18 cellular contexts compared by ENCODE assay signal in genomic region chr1:14768589-14769304, GRCh38.
A peak's percentile ranks its signal among the peaks of the same experiment; 100 is the strongest.
DNase-seq lines count a peak whose midpoint lies in the region; ATAC-seq, FAIRE-seq and TF ChIP-seq lines count a peak whose summit lies in the region.
"Had no signal": no experiment of that assay in that cellular context is flagged by ENCODE, and none has a peak within 500 bp of the region (broad histone marks: within the 10 kb centered on the region; RNA-seq: fewer than 3 reads in every experiment).

No MANE protein-coding gene starts in this region.

- H3K4me1 Mint-ChIP-seq in endodermal cell (peaks cover 74% of the 10 kb centered on the region), WTC11 (peaks cover 64% of the 10 kb centered on the region)
- H3K4me1 Mint-ChIP-seq: B cell had no signal

- H3K36me3 Mint-ChIP-seq in endodermal cell (ENCODE audit: low read depth) = no peaks in the 10 kb centered on the region
- peaks cover 5% of the 10 kb centered on the region; the same call in 1 of the 2 replicates for H3K36me3 Mint-ChIP-seq in WTC11
- H3K36me3 Mint-ChIP-seq: CD8-positive, alpha-beta T cell had no signal

- H3K9me3 ChIP-seq in endodermal cell (ENCODE audit: control insufficient read depth, low read length) = no peaks in the 10 kb centered on the region
- H3K9me3 ChIP-seq in kidney (ENCODE audit: control insufficient read depth in 1 of 2, low read length in 2 of 2) = no peaks in the 10 kb centered on the region
- H3K9me3 ChIP-seq in suprapubic skin = no peaks in the 10 kb centered on the region
- H3K9me3 ChIP-seq: BLaER1 treated with 17β-estradiol and CSF1 and Interleukin-3, amounts not matched to agents 10 nM and 100 nM had no signal

- no peak for DNase-seq in endodermal cell
- DNase-seq in kidney = no peak
- peak; percentile 40 for DNase-seq in mucosa of gallbladder (ENCODE audit: low spot score)
- no peak for DNase-seq in suprapubic skin (ENCODE audit: low spot score in 2 of 2)
- DNase-seq in WTC11 (ENCODE audit: low spot score) = no peak
- no peak for DNase-seq in dorsolateral prefrontal cortex
- no peak for DNase-seq in T-helper 9 cell
- DNase-seq: Calu3; CD8-positive, alpha-beta T cell; DMS53; DND-41; EL; H9 had no signal

- CTCF ChIA-PET in WTC11 (lab: Charles Lee) = interaction anchor here (1.1 to 1.3 kb wide), 2 partner anchors 10 to 11 kb away, joined by 3 to 5 read pairs; no protein-coding TSS in a partner anchor

- H3K27ac Mint-ChIP-seq in endodermal cell = no peak overlapping the region
- no peak overlapping the region; the same call in 1 of the 2 replicates for H3K27ac Mint-ChIP-seq in WTC11
- H3K27ac Mint-ChIP-seq: B cell; CD8-positive, alpha-beta T cell; H9 had no signal

- peak; percentile 39 for FAIRE-seq in kidney (lab: Jason Lieb, UNC)
- FAIRE-seq: GM12878, H1, HepG2 had no signal

- H3K27me3 Mint-ChIP-seq in endodermal cell (ENCODE audit: insufficient read depth) = no peaks in the 10 kb centered on the region
- H3K27me3 Mint-ChIP-seq in WTC11 (ENCODE audit: low read depth) = 0 out of 2 replicates have a peak, but pooled peaks cover 2% of the 10 kb centered on the region

- intact Hi-C loops in kidney (cut with DNase I) (no loop called here), dorsolateral prefrontal cortex (cut with DNase I) (no loop called here)

- TF ChIP-seq CTCF in endodermal cell (conservative IDR thresholded peaks at IDR 0.05) (no peak), kidney (IDR thresholded peaks at IDR 0.05; ENCODE audit: borderline replicate concordance, extremely low read depth, insufficient read depth) (no peak), suprapubic skin (IDR thresholded peaks at IDR 0.05) (no peak), WTC11 (IDR thresholded peaks at IDR 0.05) (no peak), dorsolateral prefrontal cortex (IDR thresholded peaks at IDR 0.05 in 54 of 56, conservative IDR thresholded peaks at IDR 0.05 in 2 of 56; ENCODE audit: low read depth in 1 of 56, partially characterized antibody in 56 of 56) (no peak)

- no peaks in the 10 kb centered on the region for H3K27me3 ChIP-seq in endodermal cell (ENCODE audit: control insufficient read depth, insufficient read depth, low read length, poor library complexity, severe bottlenecking)
- no peaks in the 10 kb centered on the region for H3K27me3 ChIP-seq in suprapubic skin
- peaks cover 0 to 5% (median 0%) of the 10 kb centered on the region in 45 donors for H3K27me3 ChIP-seq in dorsolateral prefrontal cortex
- H3K27me3 ChIP-seq: BLaER1 treated with 17β-estradiol and CSF1 and Interleukin-3, amounts not matched to agents 10 nM and 100 nM had no signal

- WGBS in endodermal cell (ENCODE audit: insufficient coverage in 1 of 2, insufficient read length in 1 of 2), 2 experiments = 94 to 96% methylated on average over 6 of the region's 6 CpGs
- 86% methylated on average over 6 of the region's 6 CpGs for WGBS in suprapubic skin

- H3K9ac ChIP-seq in endodermal cell (ENCODE audit: extremely low read depth, low read length, poor library complexity, severe bottlenecking) = no peak overlapping the region
- no peak overlapping the region for H3K9ac ChIP-seq in kidney (ENCODE audit: low read length in 2 of 2)
- H3K9ac ChIP-seq: BLaER1 treated with 17β-estradiol and CSF1 and Interleukin-3, amounts not matched to agents 10 nM and 100 nM had no signal

- no peak for TF ChIP-seq POLR2A in suprapubic skin (IDR thresholded peaks at IDR 0.05)

- peak overlapping the region; percentile 11 for H3K4me3 ChIP-seq in endodermal cell (ENCODE audit: low read length)
- H3K4me3 ChIP-seq in kidney (ENCODE audit: low read length in 2 of 2) = no peak overlapping the region
- no peak overlapping the region for H3K4me3 ChIP-seq in suprapubic skin
- no peak overlapping the region for H3K4me3 ChIP-seq in dorsolateral prefrontal cortex
- H3K4me3 ChIP-seq: BLaER1 treated with 17β-estradiol and CSF1 and Interleukin-3, amounts not matched to agents 10 nM and 100 nM; GM12878 had no signal

- H3K27ac ChIP-seq in endodermal cell (ENCODE audit: low read depth, low read length) (no peak overlapping the region), kidney (ENCODE audit: low read depth in 2 of 2, low read length in 2 of 2) (no peak overlapping the region), suprapubic skin (peak overlapping the region; percentile 26), dorsolateral prefrontal cortex (no peak overlapping the region)
- H3K27ac ChIP-seq: BLaER1 treated with 17β-estradiol and CSF1 and Interleukin-3, amounts not matched to agents 10 nM and 100 nM had no signal

- H3K4me3 Mint-ChIP-seq in endodermal cell = no peak overlapping the region
- no peak overlapping the region for H3K4me3 Mint-ChIP-seq in WTC11
- H3K4me3 Mint-ChIP-seq: B cell; CD8-positive, alpha-beta T cell; H9 had no signal

- peaks cover 15% of the 10 kb centered on the region for H3K4me1 ChIP-seq in endodermal cell (ENCODE audit: control insufficient read depth, insufficient read depth, low read length)
- H3K4me1 ChIP-seq in kidney (ENCODE audit: control insufficient read depth in 1 of 2, insufficient read depth in 1 of 2, low read depth in 1 of 2, low read length in 2 of 2) = peaks cover 0 to 7% of the 10 kb centered on the region in 2 donors
- H3K4me1 ChIP-seq in suprapubic skin = peaks cover 33% of the 10 kb centered on the region

- POLR2A ChIA-PET in WTC11 (lab: Charles Lee) = no interaction called here

- H3K36me3 ChIP-seq in endodermal cell (ENCODE audit: control insufficient read depth, insufficient read depth, low read length) = no peaks in the 10 kb centered on the region
- H3K36me3 ChIP-seq in kidney (ENCODE audit: control insufficient read depth in 1 of 2, insufficient read depth in 2 of 2, low read length in 2 of 2) = no peaks in the 10 kb centered on the region
- H3K36me3 ChIP-seq in suprapubic skin = no peaks in the 10 kb centered on the region
- H3K36me3 ChIP-seq: BLaER1 treated with 17β-estradiol and CSF1 and Interleukin-3, amounts not matched to agents 10 nM and 100 nM had no signal

- TF ChIP-seq EP300 in suprapubic skin (IDR thresholded peaks at IDR 0.05) = no peak

- ATAC-seq in WTC11 = no peak
- ATAC-seq: CD8-positive, alpha-beta T cell; GM12878; HepG2 had no signal

- H3K9me3 Mint-ChIP-seq in endodermal cell = no peaks in the 10 kb centered on the region
- H3K9me3 Mint-ChIP-seq in WTC11 = peaks cover 10% of the 10 kb centered on the region
- H3K9me3 Mint-ChIP-seq: CD8-positive, alpha-beta T cell had no signal

TF ChIP-seq in WTC11, 78 proteins besides CTCF, POLR2A, EP300 and RAD21 (continues in another document):
- TF ChIP-seq ZNF423 (CRISPR knock-in tag; IDR thresholded peaks at IDR 0.05) (no peak), IRF1 (CRISPR knock-in tag; IDR thresholded peaks at IDR 0.05) (no peak), FOXJ3 (CRISPR knock-in tag; IDR thresholded peaks at IDR 0.05; ENCODE audit: borderline replicate concordance) (no peak), RELA (CRISPR knock-in tag; IDR thresholded peaks at IDR 0.05; ENCODE audit: borderline replicate concordance) (no peak), NFATC4 (CRISPR knock-in tag; IDR thresholded peaks at IDR 0.05) (no peak), USF1 (CRISPR knock-in tag; IDR thresholded peaks at IDR 0.05) (no peak), HMGXB4 (CRISPR knock-in tag; IDR thresholded peaks at IDR 0.05) (no peak)
- TF ChIP-seq, protein P1, sequence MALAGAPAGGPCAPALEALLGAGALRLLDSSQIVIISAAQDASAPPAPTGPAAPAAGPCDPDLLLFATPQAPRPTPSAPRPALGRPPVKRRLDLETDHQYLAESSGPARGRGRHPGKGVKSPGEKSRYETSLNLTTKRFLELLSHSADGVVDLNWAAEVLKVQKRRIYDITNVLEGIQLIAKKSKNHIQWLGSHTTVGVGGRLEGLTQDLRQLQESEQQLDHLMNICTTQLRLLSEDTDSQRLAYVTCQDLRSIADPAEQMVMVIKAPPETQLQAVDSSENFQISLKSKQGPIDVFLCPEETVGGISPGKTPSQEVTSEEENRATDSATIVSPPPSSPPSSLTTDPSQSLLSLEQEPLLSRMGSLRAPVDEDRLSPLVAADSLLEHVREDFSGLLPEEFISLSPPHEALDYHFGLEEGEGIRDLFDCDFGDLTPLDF (CRISPR knock-in tag; IDR thresholded peaks at IDR 0.05) = no peak
- TF ChIP-seq, protein P2, sequence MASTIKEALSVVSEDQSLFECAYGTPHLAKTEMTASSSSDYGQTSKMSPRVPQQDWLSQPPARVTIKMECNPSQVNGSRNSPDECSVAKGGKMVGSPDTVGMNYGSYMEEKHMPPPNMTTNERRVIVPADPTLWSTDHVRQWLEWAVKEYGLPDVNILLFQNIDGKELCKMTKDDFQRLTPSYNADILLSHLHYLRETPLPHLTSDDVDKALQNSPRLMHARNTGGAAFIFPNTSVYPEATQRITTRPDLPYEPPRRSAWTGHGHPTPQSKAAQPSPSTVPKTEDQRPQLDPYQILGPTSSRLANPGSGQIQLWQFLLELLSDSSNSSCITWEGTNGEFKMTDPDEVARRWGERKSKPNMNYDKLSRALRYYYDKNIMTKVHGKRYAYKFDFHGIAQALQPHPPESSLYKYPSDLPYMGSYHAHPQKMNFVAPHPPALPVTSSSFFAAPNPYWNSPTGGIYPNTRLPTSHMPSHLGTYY (CRISPR knock-in tag; IDR thresholded peaks at IDR 0.05) = no peak
